8 cellular contexts compared by ENCODE assay signal in the genomic region with DNA sequence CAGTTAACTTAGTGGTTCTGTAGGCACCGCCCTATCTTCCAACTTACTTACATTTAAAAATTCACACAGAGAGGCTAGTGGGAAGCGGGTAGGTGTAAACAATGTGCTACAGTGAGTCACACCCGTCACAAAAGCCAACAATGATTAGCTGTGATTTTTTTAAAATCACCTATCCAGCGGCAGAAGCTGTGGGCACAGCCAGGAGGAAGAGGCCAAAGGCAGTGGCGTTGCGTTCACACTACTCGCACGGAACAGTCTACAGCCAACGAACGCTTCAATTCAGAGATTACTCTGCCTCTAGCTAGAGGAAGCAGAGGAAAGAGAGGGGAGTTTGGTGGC. TPM values are rescaled to one million over a fixed set of nuclear protein-coding genes. Genes with fewer than 3 reads are reported as not detected.
DNase-seq lines count a peak whose midpoint lies in the region; ATAC-seq and TF ChIP-seq lines count a peak whose summit lies in the region.

No MANE protein-coding gene starts in this region.

- H3K36me3 ChIP-seq in ACC112 (ENCODE audit: insufficient read depth, low read length) (no peaks in the 10 kb centered on the region), osteoblast (ENCODE audit: insufficient read depth, low read length) (no peaks in the 10 kb centered on the region)

- H2AFZ ChIP-seq in ACC112 (ENCODE audit: low read length, unreplicated experiment) (peak overlapping the region; percentile 88), osteoblast (ENCODE audit: low read length) (peak overlapping the region; percentile 83)

- H3K4me1 ChIP-seq in ACC112 (ENCODE audit: control insufficient read depth, insufficient read depth, low read length, unreplicated experiment) (peaks cover 3% of the 10 kb centered on the region), osteoblast (ENCODE audit: insufficient read depth, low read length) (peaks cover 17% of the 10 kb centered on the region)

- H3K27ac ChIP-seq in ACC112 (ENCODE audit: low read depth, low read length) (peak overlapping the region; percentile 72), osteoblast (ENCODE audit: low read depth, low read length) (peak overlapping the region; percentile 51)

- H3K4me3 ChIP-seq in ACC112 (ENCODE audit: low read depth, low read length) (peak overlapping the region; percentile 82), fibroblast of mammary gland (ENCODE audit: control insufficient read depth, low read depth, low read length) (peak overlapping the region; percentile 68), osteoblast (ENCODE audit: insufficient read depth, low read length) (peak overlapping the region; percentile 79)

- peaks cover 19% of the 10 kb centered on the region for H3K27me3 ChIP-seq in ACC112 (ENCODE audit: insufficient read depth, low read length)
- H3K27me3 ChIP-seq in osteoblast (ENCODE audit: insufficient read depth, low read length), result no peaks in the 10 kb centered on the region

- no peaks in the 10 kb centered on the region for H3K9me3 ChIP-seq in osteoblast (ENCODE audit: low read depth, low read length)

- TF ChIP-seq CTCF in fibroblast of mammary gland (conservative IDR thresholded peaks at IDR 0.05; ENCODE audit: control insufficient read depth, insufficient read depth, low read depth, low read length) (no peak), osteoblast (IDR thresholded peaks at IDR 0.05; ENCODE audit: extremely low read depth, low read depth, low read length) (no peak)

- peak; percentile 74 for DNase-seq in SHP77 treated with DMSO at 0.1 percent for 48 hours (lab: John Stamatoyannopoulos, UW)
- DNase-seq in fibroblast of mammary gland (ENCODE audit: low read depth), result no peak
- DNase-seq in osteoblast (ENCODE audit: insufficient read length, low spot score, missing footprints), result no peak
- no peak for DNase-seq in HT-29 (ENCODE audit: low spot score)
- no peak for DNase-seq in occipital lobe (lab: John Stamatoyannopoulos, UW)

- H3K4me2 ChIP-seq in osteoblast (ENCODE audit: insufficient read depth, low read length), result peak overlapping the region; percentile 85

- peak; percentile 28 for ATAC-seq in GM18858 (IDR thresholded peaks at IDR 0.05; ENCODE audit: unreplicated experiment)
- ATAC-seq in HG03064 (IDR thresholded peaks at IDR 0.05; ENCODE audit: low read depth, unreplicated experiment), result peak; percentile 27

- H4K20me1 ChIP-seq in osteoblast (ENCODE audit: insufficient read depth, low read length), result no peaks in the 10 kb centered on the region

- H3K79me2 ChIP-seq in ACC112 (ENCODE audit: control insufficient read depth, insufficient read depth, low read length, unreplicated experiment), result no peaks in the 10 kb centered on the region
- H3K79me2 ChIP-seq in osteoblast (ENCODE audit: insufficient read depth, low read length), result no peaks in the 10 kb centered on the region

RNA-seq across cellular contexts. Expression of a gene that starts 2.5 kb away (rescaled TPM):
- 7.7 and 9.0 TPM in 2 replicates for total RNA-seq in osteoblast
- not detected in 2 replicates for total RNA-seq in HT-29 (2014; rRNA removed; shearing (Covaris generic))
- 126 TPM for total RNA-seq in occipital lobe

Comparison
In these comparisons a context has a peak if more than half of its experiments do, and no peak if none do; other contexts are left out.
1. RNA of a gene that starts 2.5 kb away (total RNA-seq): 126 TPM in occipital lobe (single experiment); 7.7 to 9.0 TPM in osteoblast and not detected in HT-29; every median in the first group is over 10 times any median in the second.
2. Peak in every context shown above with its lines, with median percentiles within 50 percentile points of each other: H3K4me3 ChIP-seq.